In the genomic region with DNA sequence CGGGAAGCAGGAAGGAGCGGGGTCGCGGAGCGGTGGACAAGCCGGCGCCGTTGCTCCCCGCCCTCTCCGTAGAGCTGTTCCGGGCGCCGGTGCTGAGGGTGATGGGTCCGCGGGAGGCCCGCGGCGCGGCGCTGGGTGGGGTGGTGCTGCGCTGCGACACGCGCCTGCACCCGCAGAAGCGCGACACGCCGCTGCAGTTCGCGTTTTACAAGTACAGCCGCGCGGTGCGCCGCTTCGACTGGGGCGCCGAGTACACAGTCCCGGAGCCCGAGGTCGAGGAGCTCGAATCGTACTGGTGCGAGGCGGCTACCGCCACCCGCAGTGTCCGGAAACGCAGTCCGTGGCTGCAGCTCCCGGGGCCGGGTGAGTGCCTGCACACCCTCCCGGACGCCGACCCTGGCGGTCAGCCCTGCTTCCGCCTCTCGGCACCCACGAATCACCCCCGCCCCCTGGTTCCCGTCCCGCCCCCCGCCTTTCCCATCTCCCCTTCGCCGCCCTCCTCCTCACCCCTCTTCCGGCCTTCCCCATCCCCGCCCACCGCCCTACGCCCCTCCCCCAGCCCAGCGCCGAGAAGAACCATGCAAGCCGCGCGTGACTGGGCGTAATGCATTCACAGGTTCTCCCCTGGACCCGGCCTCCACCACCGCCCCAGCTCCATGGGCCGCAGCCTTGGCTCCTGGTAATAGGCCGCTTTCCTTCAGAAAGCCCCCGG, we compare ENCODE assay signal across 8 cellular contexts. TPM values are rescaled to one million over a fixed set of nuclear protein-coding genes. Genes with fewer than 3 reads are reported as not detected.
DNase-seq lines count a peak whose midpoint lies in the region; ATAC-seq lines count a peak whose summit lies in the region.

No MANE protein-coding gene starts in this region.

- no peaks in the 10 kb centered on the region for H3K9me3 ChIP-seq in BLaER1 treated with 17β-estradiol and CSF1 and Interleukin-3, amounts not matched to agents 10 nM and 100 nM (replicated peaks in 1 of 11)
- H3K9me3 ChIP-seq in esophagus (ENCODE audit: control insufficient read depth in 2 of 2, insufficient read depth in 1 of 2, low read depth in 1 of 2, low read length in 1 of 2) (no peaks in the 10 kb centered on the region), mucosa of rectum (ENCODE audit: control insufficient read depth in 2 of 2, low read length in 2 of 2) (no peaks in the 10 kb centered on the region)

- peaks cover 18% of the 10 kb centered on the region for H3K27me3 Mint-ChIP-seq in activated T-cell treated with anti-CD3 and anti-CD28 coated beads, Interleukin-2, amount 50 U/mL, for 24 hours

- peak; percentile 62 for ATAC-seq in GM19035 (IDR thresholded peaks at IDR 0.05; ENCODE audit: unreplicated experiment)
- peak; percentile 72 for ATAC-seq in HG03280 (IDR thresholded peaks at IDR 0.05; ENCODE audit: unreplicated experiment)

- peak overlapping the region in 10 of 11 experiments; percentile 54 to 84 (median 74); a peak in 20 of 22 replicates for H3K9ac ChIP-seq in BLaER1 treated with 17β-estradiol and CSF1 and Interleukin-3, amounts not matched to agents 10 nM and 100 nM
- peak overlapping the region; percentile 69 to 70 for H3K9ac ChIP-seq in mucosa of rectum (ENCODE audit: low read depth in 1 of 2, low read length in 2 of 2)

- H4K20me1 ChIP-seq in BLaER1 treated with 17β-estradiol and CSF1 and Interleukin-3, amounts not matched to agents 10 nM and 100 nM, result peaks cover 0 to 53% (median 0%) of the 10 kb centered on the region in 11 experiments; a peak in 5 of 22 replicates

- peaks cover 25 to 46% (median 36%) of the 10 kb centered on the region in 10 experiments for H3K4me1 ChIP-seq in BLaER1 treated with 17β-estradiol and CSF1 and Interleukin-3, amounts not matched to agents 10 nM and 100 nM
- peaks cover 3 to 8% of the 10 kb centered on the region in 2 donors for H3K4me1 ChIP-seq in esophagus (ENCODE audit: control insufficient read depth in 2 of 2, insufficient read depth in 2 of 2, low read length in 1 of 2)
- peaks cover 6 to 8% of the 10 kb centered on the region in 2 donors for H3K4me1 ChIP-seq in mucosa of rectum (ENCODE audit: control insufficient read depth in 2 of 2, insufficient read depth in 2 of 2, low read length in 2 of 2)

- peak overlapping the region; percentile 90 to 100 (median 99) for H3K4me2 ChIP-seq in BLaER1 treated with 17β-estradiol and CSF1 and Interleukin-3, amounts not matched to agents 10 nM and 100 nM

- peaks cover 61% of the 10 kb centered on the region for H3K4me1 Mint-ChIP-seq in activated T-cell treated with anti-CD3 and anti-CD28 coated beads, Interleukin-2, amount 50 U/mL, for 24 hours (ENCODE audit: low read depth)

- DNase-seq in NOMO-1 treated with dmso at 0.1 percent for 144 hours (lab: John Stamatoyannopoulos, UW; ENCODE audit: unreplicated experiment), result peak; percentile 63
- peak; percentile 76 for DNase-seq in activated T-cell treated with anti-CD3 and anti-CD28 coated beads, Interleukin-2, amount 50 U/mL, for 24 hours
- peak; percentile 29 to 46 for DNase-seq in stimulated activated CD8-positive, alpha-beta memory T cell treated with anti-CD3 and anti-CD28 coated beads, Interleukin-7, amount 100 ng/mL, for 48 hours (ENCODE audit: extremely low read depth in 1 of 2, low read depth in 1 of 2)

- H3K4me3 Mint-ChIP-seq in activated T-cell treated with anti-CD3 and anti-CD28 coated beads, Interleukin-2, amount 50 U/mL, for 24 hours, result peak overlapping the region; percentile 74

- no peaks in the 10 kb centered on the region for H3K36me3 Mint-ChIP-seq in activated T-cell treated with anti-CD3 and anti-CD28 coated beads, Interleukin-2, amount 50 U/mL, for 24 hours (ENCODE audit: low read depth)

- H3K27ac Mint-ChIP-seq in activated T-cell treated with anti-CD3 and anti-CD28 coated beads, Interleukin-2, amount 50 U/mL, for 24 hours, result peak overlapping the region; percentile 76

- peak overlapping the region in 8 of 11 experiments; percentile 55 to 74 (median 70); a peak in 16 of 22 replicates for H3K27ac ChIP-seq in BLaER1 treated with 17β-estradiol and CSF1 and Interleukin-3, amounts not matched to agents 10 nM and 100 nM
- H3K27ac ChIP-seq in esophagus (ENCODE audit: low read depth in 2 of 2, low read length in 1 of 2) (peak overlapping the region; percentile 85 to 87), mucosa of rectum (ENCODE audit: low read depth in 2 of 2, low read length in 2 of 2) (peak overlapping the region; percentile 75 to 83)

- H3K9me3 Mint-ChIP-seq in activated T-cell treated with anti-CD3 and anti-CD28 coated beads, Interleukin-2, amount 50 U/mL, for 24 hours, result no peaks in the 10 kb centered on the region

- 1% methylated on average over 70 to 81 of the region's 81 CpGs for WGBS in esophagus, 2 donors

- peaks cover 0 to 100% (median 0%) of the 10 kb centered on the region in 11 experiments; a peak in 11 of 22 replicates for H3K27me3 ChIP-seq in BLaER1 treated with 17β-estradiol and CSF1 and Interleukin-3, amounts not matched to agents 10 nM and 100 nM
- H3K27me3 ChIP-seq in esophagus (ENCODE audit: control insufficient read depth in 1 of 2, insufficient read depth in 2 of 2, low read length in 2 of 2) (no peaks in the 10 kb centered on the region), mucosa of rectum (ENCODE audit: control insufficient read depth in 2 of 2, insufficient read depth in 2 of 2, low read length in 2 of 2) (peaks cover 14 to 18% of the 10 kb centered on the region in 2 donors)

- H3K4me3 ChIP-seq in BLaER1 treated with 17β-estradiol and CSF1 and Interleukin-3, amounts not matched to agents 10 nM and 100 nM, result peak overlapping the region; percentile 52 to 81 (median 71)
- H3K4me3 ChIP-seq in esophagus (ENCODE audit: low read depth in 1 of 2, low read length in 2 of 2) (peak overlapping the region; percentile 65 to 79), mucosa of rectum (ENCODE audit: low read length in 2 of 2) (peak overlapping the region; percentile 76 to 78)

- H3K36me3 ChIP-seq in BLaER1 treated with 17β-estradiol and CSF1 and Interleukin-3, amounts not matched to agents 10 nM and 100 nM, result no peaks in the 10 kb centered on the region
- H3K36me3 ChIP-seq in esophagus (ENCODE audit: control insufficient read depth in 2 of 2, insufficient read depth in 2 of 2, low read length in 1 of 2) (no peaks in the 10 kb centered on the region), mucosa of rectum (ENCODE audit: control insufficient read depth in 2 of 2, insufficient read depth in 2 of 2, low read length in 2 of 2) (no peaks in the 10 kb centered on the region)

RNA-seq across cellular contexts. Expression of gene FCRLB, which starts 5.4 kb away (rescaled TPM):
- under 1 TPM; 0.24 to 0.34 TPM for polyA plus RNA-seq in esophagus

RNA-seq across cellular contexts. Expression of gene FCRLA, which starts 19.8 kb away (rescaled TPM):
- polyA plus RNA-seq in esophagus, result under 1 TPM; 0.02 to 0.29 TPM

RNA-seq across cellular contexts. Expression of gene DUSP12, which starts 22.8 kb away (rescaled TPM):
- 10 to 100 TPM in 1 of 2 donors, 1 to 10 TPM in 1; 6.5 to 14.5 TPM for polyA plus RNA-seq in esophagus

RNA-seq across cellular contexts. Expression of gene ATF6, which starts 39.3 kb away (rescaled TPM):
- polyA plus RNA-seq in esophagus, result 1 to 10 TPM; 2.5 to 6.5 TPM

Comparison
In these comparisons a context has a peak if more than half of its experiments do, and no peak if none do; other contexts are left out.
1. Peak in every context shown above with its lines: DNase-seq, ATAC-seq, H3K4me3 ChIP-seq and H3K27ac ChIP-seq.